In genomic region chr9:6942406-6942805, GRCh38 we compare ENCODE assay signal across 24 cellular contexts.
"Had no signal": no experiment of that assay in that cellular context is flagged by ENCODE, and none has a peak within 500 bp of the region (broad histone marks: within the 10 kb centered on the region; RNA-seq: fewer than 3 reads in every experiment).

No MANE protein-coding gene starts in this region.

- H3K4me1 ChIP-seq: testis, uterus had no signal

- H3K36me3 ChIP-seq: ascending aorta, brain microvascular endothelial cell, left lung, ovary, right atrium auricular region, uterus had no signal

- H3K27me3 ChIP-seq: ascending aorta, brain microvascular endothelial cell, left lung, ovary, right atrium auricular region, spleen, testis, uterus had no signal

- ATAC-seq: activated CD4-positive, alpha-beta T cell treated with anti-CD3 and anti-CD28 coated beads for 36 hours; left lung; natural killer cell; psoas muscle; WTC11 had no signal

- DNase-seq: activated CD4-positive, alpha-beta T cell treated with anti-CD3 and anti-CD28 coated beads for 36 hours; activated CD4-positive, alpha-beta T cell treated with anti-CD3 and anti-CD28 coated beads, Interleukin-2, amount 50 U/mL, for 4 hours; activated effector memory CD4-positive, alpha-beta T cell treated with anti-CD3 and anti-CD28 coated beads, Interleukin-2, amount 50 U/mL, for 16 hours; brain microvascular endothelial cell; caudate nucleus; dermis blood vessel endothelial cell; effector CD8-positive, alpha-beta T cell; foreskin melanocyte; immature natural killer cell; kidney glomerular epithelial cell; left lung; natural killer cell; ovary; psoas muscle; spleen; stimulated activated CD4-positive, alpha-beta T cell treated with anti-CD3 and anti-CD28 coated beads, Interleukin-4, amount 100 ng/mL, for 1 hour; stimulated activated naive CD4-positive, alpha-beta T cell; T1000; testis; trophoblast cell; uterus had no signal

- H3K4me3 ChIP-seq: ascending aorta, left lung, ovary, psoas muscle, right atrium auricular region, spleen, testis, uterus had no signal

- H3K9me3 ChIP-seq: ascending aorta, left lung, ovary, psoas muscle, right atrium auricular region, spleen, testis, uterus had no signal

- H3K27ac ChIP-seq: ascending aorta, brain microvascular endothelial cell, left lung, ovary, psoas muscle, right atrium auricular region, spleen, testis, uterus had no signal
